In genomic region chr10:97334370-97335175, GRCh38 we compare ENCODE assay signal across 8 cellular contexts. TPM values are rescaled to one million over a fixed set of nuclear protein-coding genes. Genes with fewer than 3 reads are reported as not detected.
DNase-seq lines count a peak whose midpoint lies in the region; ATAC-seq and TF ChIP-seq lines count a peak whose summit lies in the region.

Gene FRAT2 (minus strand): TSS chr10:97334729. CDS start chr10:97334572, 157 bp downstream.

- peak within 1 kb of the TSS; percentile 80 for H3K27ac Mint-ChIP-seq in activated CD4-positive, alpha-beta memory T cell treated with anti-CD3 and anti-CD28 coated beads for 36 hours

- TF ChIP-seq CTCF in lower leg skin (IDR thresholded peaks at IDR 0.05), result no peak

- no peaks in the 10 kb centered on the region for H3K9me3 ChIP-seq in BLaER1

- no peaks in the 10 kb centered on the region for H3K27me3 ChIP-seq in BLaER1

- WGBS in lower leg skin, 2 donors, result 0 to 1% methylated on average over 55 to 59 of the region's 103 CpGs

- CTCF ChIA-PET in activated CD4-positive, alpha-beta memory T cell treated with anti-CD3 and anti-CD28 coated beads for 36 hours (lab: Charles Lee), result interaction anchor here (1.4 to 4.3 kb wide), 3 partner anchors 14 to 56 kb away, joined by 3 to 26 read pairs (median 21); partner anchors contain the start of gene FRAT1

- H3K9me3 Mint-ChIP-seq in activated CD4-positive, alpha-beta memory T cell treated with anti-CD3 and anti-CD28 coated beads for 36 hours, result no peaks in the 10 kb centered on the region

- DNase-seq in GM19238 (ENCODE audit: insufficient read length, low spot score) (peak; percentile 92), NCI-H748 (lab: John Stamatoyannopoulos, UW; ENCODE audit: unreplicated experiment) (peak; percentile 84), dermis microvascular lymphatic vessel endothelial cell (ENCODE audit: low read depth in 2 of 2) (peak; percentile 84 to 94), lower leg skin (ENCODE audit: low spot score in 2 of 2) (peak; percentile 89 to 98)
- peak; percentile 90 for DNase-seq in activated CD4-positive, alpha-beta memory T cell treated with anti-CD3 and anti-CD28 coated beads for 36 hours
- DNase-seq in stimulated activated CD4-positive, alpha-beta T cell treated with anti-CD3 and anti-CD28 coated beads, Interleukin-4, amount 100 ng/mL, for 24 hours, result peak; percentile 85

- H4K20me1 ChIP-seq in BLaER1, result peaks cover 47% of the 10 kb centered on the region

- peaks cover 38% of the 10 kb centered on the region for H3K4me1 Mint-ChIP-seq in activated CD4-positive, alpha-beta memory T cell treated with anti-CD3 and anti-CD28 coated beads for 36 hours (ENCODE audit: low read depth)

- H3K27ac ChIP-seq in BLaER1, result peak within 1 kb of the TSS; percentile 100

- POLR2A ChIA-PET in activated CD4-positive, alpha-beta memory T cell treated with anti-CD3 and anti-CD28 coated beads for 36 hours (lab: Charles Lee), result interaction anchor here (1.7 to 3.1 kb wide), 2 partner anchors 15 to 66 kb away, joined by 9 to 29 read pairs; partner anchors contain the start of genes FRAT1 and RRP12

- TF ChIP-seq POLR2A in lower leg skin (IDR thresholded peaks at IDR 0.05), result no peak

- H3K4me3 ChIP-seq in BLaER1, result peak within 1 kb of the TSS; percentile 98
- peak within 1 kb of the TSS; percentile 92 for H3K4me3 ChIP-seq in lower leg skin (ENCODE audit: low read depth, poor library complexity, severe bottlenecking)

- ATAC-seq in HG03432 (IDR thresholded peaks at IDR 0.05; ENCODE audit: unreplicated experiment), result peak; percentile 90

- peak within 1 kb of the TSS; percentile 97 for H3K4me2 ChIP-seq in BLaER1

- H3K27me3 Mint-ChIP-seq in activated CD4-positive, alpha-beta memory T cell treated with anti-CD3 and anti-CD28 coated beads for 36 hours, result peaks cover 1% of the 10 kb centered on the region

- peak within 1 kb of the TSS; percentile 99 for H3K9ac ChIP-seq in BLaER1

- intact Hi-C loops in activated CD4-positive, alpha-beta memory T cell treated with anti-CD3 and anti-CD28 coated beads for 36 hours (cut with micrococcal nuclease), result loop anchor here (1.0 to 5.0 kb wide), 3 partner anchors 15 to 68 kb away; partner anchors contain the start of genes ARHGAP19, FRAT1 and RRP12
- intact Hi-C loops in lower leg skin (cut with DNase I; ENCODE audit: low total_unique reads), result loop anchor here (10.0 kb wide), 1 partner anchor 60 kb away; no protein-coding TSS in a partner anchor

- H3K4me3 Mint-ChIP-seq in activated CD4-positive, alpha-beta memory T cell treated with anti-CD3 and anti-CD28 coated beads for 36 hours, result peak within 1 kb of the TSS; percentile 77

- peaks cover 60% of the 10 kb centered on the region for H3K4me1 ChIP-seq in BLaER1

- peaks cover 13% of the 10 kb centered on the region for H3K36me3 ChIP-seq in BLaER1

- H3K36me3 Mint-ChIP-seq in activated CD4-positive, alpha-beta memory T cell treated with anti-CD3 and anti-CD28 coated beads for 36 hours, result peaks cover 2% of the 10 kb centered on the region

RNA-seq across cellular contexts. Expression of gene FRAT2, which starts in this region (rescaled TPM):
- 1 to 10 TPM; 5.1 to 5.3 TPM for total RNA-seq in activated CD4-positive, alpha-beta memory T cell treated with anti-CD3 and anti-CD28 coated beads for 36 hours
- 10.1 and 11.8 TPM in 2 replicates for total RNA-seq in dermis microvascular lymphatic vessel endothelial cell
- 10 to 100 TPM; 40.9 to 62.0 (median 57.7) TPM for total RNA-seq in lower leg skin

Comparison
In these comparisons a context has a peak if more than half of its experiments do, and no peak if none do; other contexts are left out.
1. Peak in every context shown above with its lines: DNase-seq, ATAC-seq, H3K4me3 ChIP-seq and H3K27ac ChIP-seq.